In the genomic region with DNA sequence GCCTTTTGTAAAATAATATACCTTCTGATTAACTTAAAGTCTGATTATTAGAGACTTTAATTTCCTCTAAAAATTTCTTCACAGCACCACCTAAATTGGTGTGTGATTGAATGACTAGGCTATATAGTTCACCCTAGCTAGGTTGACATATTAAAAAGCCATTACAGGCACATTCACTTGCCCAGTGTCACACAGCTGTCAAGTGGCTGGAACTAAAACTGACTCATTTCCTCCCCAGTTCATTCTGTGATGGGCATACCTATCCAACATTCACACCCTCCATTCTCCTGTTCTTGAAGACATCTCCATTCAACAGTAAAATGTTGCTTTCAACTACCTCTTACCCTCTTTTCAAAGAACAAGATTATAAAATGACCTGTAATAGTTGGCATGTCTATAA, we compare ENCODE assay signal across 11 cellular contexts.
A peak's percentile ranks its signal among the peaks of the same experiment; 100 is the strongest.
DNase-seq lines count a peak whose midpoint lies in the region; ATAC-seq and TF ChIP-seq lines count a peak whose summit lies in the region.
"Had no signal": no experiment of that assay in that cellular context is flagged by ENCODE, and none has a peak within 500 bp of the region (broad histone marks: within the 10 kb centered on the region; RNA-seq: fewer than 3 reads in every experiment).

No MANE protein-coding gene starts in this region.

- peak; percentile 38 for ATAC-seq in GM18519 (IDR thresholded peaks at IDR 0.05; ENCODE audit: low FRiP score, unreplicated experiment)
- peak; percentile 37 for ATAC-seq in GM21360 (IDR thresholded peaks at IDR 0.05; ENCODE audit: unreplicated experiment)
- peak; percentile 55 for ATAC-seq in HG03060 (IDR thresholded peaks at IDR 0.05; ENCODE audit: low read depth, unreplicated experiment)
- no peak for ATAC-seq in HG03521 (IDR thresholded peaks at IDR 0.05; ENCODE audit: unreplicated experiment)

- in situ Hi-C loops in KBM-7 (cut with MboI; ENCODE audit: low pct_unique_long_range_greater_than_20kb, low sequenced_read_pairs) = no loop called here

- TF ChIP-seq CTCF in GM10266 (IDR thresholded peaks at IDR 0.05; ENCODE audit: control insufficient read depth, insufficient read depth, low read depth, missing control alignments) = no peak

- no peak overlapping the region for H3K27ac Mint-ChIP-seq in activated naive CD8-positive, alpha-beta T cell treated with anti-CD3 and anti-CD28 coated beads for 36 hours

- no peaks in the 10 kb centered on the region for H3K27me3 Mint-ChIP-seq in activated naive CD8-positive, alpha-beta T cell treated with anti-CD3 and anti-CD28 coated beads for 36 hours

- peak; percentile 11 for DNase-seq in activated naive CD8-positive, alpha-beta T cell treated with anti-CD3 and anti-CD28 coated beads for 36 hours
- DNase-seq in HuH-7 (ENCODE audit: low spot score) (no peak), KBM-7 (no peak), GM10266 (ENCODE audit: extremely low spot score) (no peak)
- DNase-seq: activated T-cell treated with anti-CD3 and anti-CD28 coated beads, Interleukin-2, amount 50 U/mL, for 48 hours; NCI-H1436 treated with DMSO at 0.1 percent for 48 hours; OCI-M1 had no signal

- no peak overlapping the region for H3K4me3 Mint-ChIP-seq in activated naive CD8-positive, alpha-beta T cell treated with anti-CD3 and anti-CD28 coated beads for 36 hours

- peaks cover 20% of the 10 kb centered on the region for H3K36me3 Mint-ChIP-seq in activated naive CD8-positive, alpha-beta T cell treated with anti-CD3 and anti-CD28 coated beads for 36 hours

- H3K9me3 Mint-ChIP-seq in activated naive CD8-positive, alpha-beta T cell treated with anti-CD3 and anti-CD28 coated beads for 36 hours = no peaks in the 10 kb centered on the region

- H3K4me1 Mint-ChIP-seq in activated naive CD8-positive, alpha-beta T cell treated with anti-CD3 and anti-CD28 coated beads for 36 hours = peaks cover 21% of the 10 kb centered on the region
